ENCODE assay signal across 26 cellular contexts in genomic region chr22:26968873-26969272, GRCh38.
DNase-seq lines count a peak whose midpoint lies in the region; ATAC-seq, FAIRE-seq and TF ChIP-seq lines count a peak whose summit lies in the region.
"Had no signal": no experiment of that assay in that cellular context is flagged by ENCODE, and none has a peak within 500 bp of the region (broad histone marks: within the 10 kb centered on the region; RNA-seq: fewer than 3 reads in every experiment).

No MANE protein-coding gene starts in this region.

- no peaks in the 10 kb centered on the region for H3K9me2 ChIP-seq in GM23248 (ENCODE audit: insufficient read depth)

- no peaks in the 10 kb centered on the region for H4K20me1 ChIP-seq in GM23248 (ENCODE audit: insufficient read depth)
- H4K20me1 ChIP-seq: BLaER1 had no signal

- H3K9me3 ChIP-seq in GM23248 (ENCODE audit: low read depth) = no peaks in the 10 kb centered on the region

- no peak overlapping the region for H3K4me3 ChIP-seq in GM23248
- H3K4me3 ChIP-seq: BLaER1, GM12878 had no signal

- DNase-seq in GM23248 (peak; percentile 67), RCC 7860 (ENCODE audit: low spot score) (peak; percentile 81), kidney tubule cell (ENCODE audit: low spot score) (peak; percentile 24), urothelium cell line (ENCODE audit: low spot score) (peak; percentile 71), GM12891 (ENCODE audit: insufficient read length, low spot score) (no peak), midbrain (lab: John Stamatoyannopoulos, UW) (no peak)
- DNase-seq: Calu3; CD8-positive, alpha-beta T cell; EL; KBM-7; NCI-H1092; NCI-H1436 treated with DMSO at 0.1 percent for 48 hours; NCI-H2029; NCI-H2171; NCI-H446; NCI-H69; OCI-M1; SIG-M5; T-helper 1 cell had no signal

- no peak overlapping the region for H3K27ac ChIP-seq in GM23248
- H3K27ac ChIP-seq: BLaER1, RWPE1 had no signal

- H2AFZ ChIP-seq in GM23248 = no peak overlapping the region

- no peak overlapping the region for H3K9ac ChIP-seq in GM23248
- H3K9ac ChIP-seq: BLaER1 had no signal

- 0 to 11% methylated on average over 3 of the region's 3 CpGs for WGBS in GM23248 (ENCODE audit: low coverage in 1 of 2, low lambda C conversion rate in 2 of 2, missing lambda C conversion rate in 2 of 2), 2 experiments

- no peaks in the 10 kb centered on the region for H3K79me2 ChIP-seq in GM23248 (ENCODE audit: insufficient read depth)

- peak overlapping the region; percentile 1 for H3K4me2 ChIP-seq in GM23248 (ENCODE audit: unreplicated experiment)
- H3K4me2 ChIP-seq: BLaER1 had no signal

- in situ Hi-C loops in GM23248 (cut with MboI) = no loop called here

- FAIRE-seq in RCC 7860 (lab: Jason Lieb, UNC) (peak; percentile 89), urothelium cell line (lab: Jason Lieb, UNC) (peak; percentile 78), GM12891 (lab: Jason Lieb, UNC) (no peak)
- FAIRE-seq: GM12878, GM19239, HepG2 had no signal

- no peaks in the 10 kb centered on the region for H3K36me3 ChIP-seq in GM23248 (ENCODE audit: low read depth)
- H3K36me3 ChIP-seq: BLaER1 had no signal

- ATAC-seq in HG02870 (IDR thresholded peaks at IDR 0.05; ENCODE audit: unreplicated experiment) = no peak
- ATAC-seq: CD8-positive, alpha-beta T cell; GM12878; HepG2; SK-N-SH treated with all-trans-retinoic acid at 6 μM for 48 hours had no signal

- H3K4me1 ChIP-seq in GM23248 (ENCODE audit: insufficient read depth) = peaks cover 14% of the 10 kb centered on the region
- H3K4me1 ChIP-seq: BLaER1 had no signal

- no peak for TF ChIP-seq POLR2A in GM12891 (IDR thresholded peaks at IDR 0.05; ENCODE audit: low read depth, low read length)

- H3F3A ChIP-seq in GM23248 (ENCODE audit: insufficient read depth) = no peaks in the 10 kb centered on the region

- H3K27me3 ChIP-seq in GM23248 (replicated peaks; ENCODE audit: insufficient read depth) = no peaks in the 10 kb centered on the region
- H3K27me3 ChIP-seq: BLaER1 had no signal

TF ChIP-seq in GM12891, 5 proteins besides CTCF, POLR2A, EP300 and RAD21:
- TF ChIP-seq PAX5 (IDR thresholded peaks at IDR 0.05; ENCODE audit: insufficient read depth, low read length, severe bottlenecking) (no peak), SPI1 (IDR thresholded peaks at IDR 0.05; ENCODE audit: low read depth, low read length) (no peak), TAF1 (IDR thresholded peaks at IDR 0.05; ENCODE audit: low read depth, low read length) (no peak), POU2F2 (IDR thresholded peaks at IDR 0.05; ENCODE audit: low read depth, low read length) (no peak), POLR2AphosphoS5 (IDR thresholded peaks at IDR 0.05; ENCODE audit: low read depth, low read length) (no peak)

Comparison
In these comparisons a context has a peak if more than half of its experiments do, and no peak if none do; other contexts are left out.
1. DNase-seq: peak in GM23248 (single experiment), RCC 7860 (single experiment), kidney tubule cell (single experiment) and urothelium cell line (single experiment); none in GM12891 (single experiment) and midbrain (single experiment).